Comparison of ENCODE assay signal across 7 cellular contexts in the genomic region with DNA sequence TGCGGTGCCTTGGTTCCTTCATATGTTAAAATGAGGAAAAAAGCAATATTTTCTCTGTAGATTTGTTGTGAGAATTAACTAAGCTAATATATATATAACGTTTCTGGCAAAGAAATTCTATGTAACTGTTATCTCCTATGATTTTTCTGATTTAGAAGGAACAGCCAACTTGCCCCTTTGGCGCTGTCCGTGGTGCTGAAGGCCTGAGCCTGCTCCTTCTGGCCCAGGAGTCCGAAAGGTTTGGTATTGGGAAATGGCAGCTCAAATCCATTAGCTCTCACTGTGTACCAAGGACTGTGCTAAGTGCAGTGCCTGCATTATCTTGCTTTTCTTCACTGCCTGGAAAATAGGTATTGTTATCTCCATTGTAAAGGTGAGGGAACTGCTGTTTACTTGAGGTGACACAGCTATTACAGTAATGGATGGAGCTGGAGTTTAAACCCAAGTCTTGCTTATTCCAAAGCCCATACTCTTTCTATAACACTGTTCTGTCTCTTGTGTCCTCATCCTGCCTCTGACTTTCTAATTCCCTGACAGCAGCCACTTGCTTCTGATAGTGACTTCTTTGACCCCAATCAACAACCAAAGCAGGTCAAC. TPM values are rescaled to one million over a fixed set of nuclear protein-coding genes. Genes with fewer than 3 reads are reported as not detected.
DNase-seq lines count a peak whose midpoint lies in the region; ATAC-seq and TF ChIP-seq lines count a peak whose summit lies in the region.

No MANE protein-coding gene starts in this region.

- TF ChIP-seq EP300 in esophagus muscularis mucosa (IDR thresholded peaks at IDR 0.05) (no peak), upper lobe of left lung (IDR thresholded peaks at IDR 0.05) (no peak)

- H3K4me1 ChIP-seq in esophagus muscularis mucosa (no peaks in the 10 kb centered on the region), upper lobe of left lung (no peaks in the 10 kb centered on the region)

- intact Hi-C loops in esophagus muscularis mucosa (cut with DNase I): no loop called here

- 30% methylated on average over 5 of the region's 5 CpGs for WGBS in esophagus muscularis mucosa
- 31 to 32% methylated on average over 5 of the region's 5 CpGs for WGBS in upper lobe of left lung, 2 donors

- H3K36me3 ChIP-seq in esophagus muscularis mucosa (no peaks in the 10 kb centered on the region), upper lobe of left lung (no peaks in the 10 kb centered on the region)

- no peak overlapping the region for H3K4me3 ChIP-seq in esophagus muscularis mucosa
- no peak overlapping the region for H3K4me3 ChIP-seq in upper lobe of left lung

- peaks cover 0 to 20% (median 15%) of the 10 kb centered on the region in 4 donors for H3K9me3 ChIP-seq in esophagus muscularis mucosa
- H3K9me3 ChIP-seq in upper lobe of left lung: peaks cover 0 to 11% (median 5%) of the 10 kb centered on the region in 4 donors

- H3K27ac ChIP-seq in esophagus muscularis mucosa (replicated peaks in 1 of 4) (no peak overlapping the region), upper lobe of left lung (no peak overlapping the region)

- TF ChIP-seq CTCF in esophagus muscularis mucosa (IDR thresholded peaks at IDR 0.05): no peak
- TF ChIP-seq CTCF in upper lobe of left lung (IDR thresholded peaks at IDR 0.05): no peak

- DNase-seq in HUDEP-2 (lab: John Stamatoyannopoulos, UW; ENCODE audit: unreplicated experiment in 76 of 76) (peak in 48 of 76 experiments; percentile 1 to 65 (median 30)), SW480 (ENCODE audit: low spot score) (peak; percentile 37), esophagus muscularis mucosa (ENCODE audit: extremely low spot score) (peak; percentile 39), smooth muscle cell of the brain vasculature (ENCODE audit: low read depth, low spot score) (peak; percentile 2), upper lobe of left lung (no peak), DMS79 (lab: John Stamatoyannopoulos, UW) (no peak)

- H3K27me3 ChIP-seq in esophagus muscularis mucosa (peaks cover 0 to 14% (median 0%) of the 10 kb centered on the region in 4 donors), upper lobe of left lung (no peaks in the 10 kb centered on the region)

- TF ChIP-seq POLR2A in esophagus muscularis mucosa (IDR thresholded peaks at IDR 0.05; ENCODE audit: low read depth) (no peak), upper lobe of left lung (IDR thresholded peaks at IDR 0.05) (no peak)

- no peak for ATAC-seq in upper lobe of left lung (ENCODE audit: low FRiP score in 2 of 2)
- no peak for ATAC-seq in GM21786 (IDR thresholded peaks at IDR 0.05; ENCODE audit: unreplicated experiment)

RNA-seq across cellular contexts. Expression of gene C1QL2, which starts 52.2 kb away (rescaled TPM):
- total RNA-seq in esophagus muscularis mucosa (not detected), upper lobe of left lung (not detected)

Comparison
In these comparisons a context has a peak if more than half of its experiments do, and no peak if none do; other contexts are left out.
1. DNase-seq: peak in HUDEP-2 (48 of 76), SW480 (single experiment), esophagus muscularis mucosa (single experiment) and smooth muscle cell of the brain vasculature (single experiment); none in upper lobe of left lung (0 of 2) and DMS79 (single experiment).